In the genomic region with DNA sequence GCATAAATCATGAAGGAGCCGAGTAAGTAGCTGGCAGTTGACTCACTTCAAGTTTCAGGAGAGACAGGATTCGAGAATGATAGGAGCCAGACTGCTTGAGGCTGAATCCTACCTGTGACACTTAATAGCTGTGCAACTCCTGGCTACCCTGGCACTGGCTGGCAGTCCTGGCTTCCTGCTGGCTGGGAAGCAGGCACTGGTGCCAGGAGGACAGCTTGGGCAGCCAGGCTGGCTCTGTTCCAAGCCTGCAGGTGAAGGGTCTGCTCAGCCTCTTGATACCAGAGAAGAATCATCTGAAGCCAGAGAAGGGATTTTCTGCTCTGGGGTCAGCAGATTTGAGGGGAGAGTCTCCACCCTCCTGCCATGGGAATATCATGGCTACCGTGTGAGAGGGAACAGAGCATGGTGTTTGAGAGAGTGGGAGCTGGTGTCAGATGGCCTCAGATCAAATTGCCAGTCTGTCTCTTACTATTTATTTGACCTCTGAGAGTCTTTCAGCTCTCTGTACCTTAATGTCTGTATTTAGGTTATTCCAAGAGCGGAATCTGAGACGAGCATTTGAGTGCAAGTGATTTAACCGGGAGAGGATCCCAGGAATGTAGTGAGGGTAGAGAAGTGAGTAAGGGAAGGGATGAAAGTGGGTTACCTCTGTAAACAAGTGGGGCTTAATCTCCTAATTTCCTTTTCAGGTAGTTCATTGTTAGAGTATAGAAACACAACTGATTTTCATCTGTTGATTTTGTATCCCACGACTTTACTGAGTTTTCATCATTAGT, we compare ENCODE assay signal across 22 cellular contexts. TPM values are rescaled to one million over a fixed set of nuclear protein-coding genes. Genes with fewer than 3 reads are reported as not detected.
DNase-seq lines count a peak whose midpoint lies in the region; TF ChIP-seq lines count a peak whose summit lies in the region.
"Had no signal": no experiment of that assay in that cellular context is flagged by ENCODE, and none has a peak within 500 bp of the region (broad histone marks: within the 10 kb centered on the region; RNA-seq: fewer than 3 reads in every experiment).

No MANE protein-coding gene starts in this region.

- H3K4me1 ChIP-seq in mesendoderm (ENCODE audit: control insufficient read depth, low read depth, low read length) (no peaks in the 10 kb centered on the region), HAP-1 (no peaks in the 10 kb centered on the region)
- H3K4me1 ChIP-seq in CD4-positive, alpha-beta memory T cell (ENCODE audit: insufficient read depth, low read length), result no peaks in the 10 kb centered on the region
- H3K4me1 ChIP-seq: Peyer's patch, tibial nerve had no signal

- POLR2A ChIA-PET in CD4-positive, alpha-beta memory T cell (lab: Charles Lee; ENCODE audit: partially characterized antibody), result interaction anchor here (0.6 kb wide), 1 partner anchor 729 kb away, joined by 3 read pairs; no protein-coding TSS in a partner anchor

- no peaks in the 10 kb centered on the region for H3K79me2 ChIP-seq in mesendoderm (ENCODE audit: control insufficient read depth, insufficient read depth, low read length)

- H2BK120ac ChIP-seq in mesendoderm (ENCODE audit: low read depth, low read length), result no peak overlapping the region

- WGBS in mesendoderm (ENCODE audit: extremely low coverage, insufficient coverage, low lambda C conversion rate), result no CpG with 5 or more reads among the region's 7 CpGs

- H2BK15ac ChIP-seq in mesendoderm (replicated peaks; ENCODE audit: low read depth), result no peak overlapping the region

- peaks cover 0 to 3% of the 10 kb centered on the region in 2 donors for H3K36me3 Mint-ChIP-seq in CD4-positive, alpha-beta memory T cell
- H3K36me3 Mint-ChIP-seq: activated naive CD8-positive, alpha-beta T cell treated with anti-CD3 and anti-CD28 coated beads, Interleukin-2, amount 10 ng/mL, durations not matched to agents 7 days and 5 days had no signal

- in situ Hi-C loops in HAP-1 (cut with MboI; ENCODE audit: low sequenced_read_pairs), result no loop called here

- intact Hi-C loops in CD4-positive, alpha-beta memory T cell (cut with micrococcal nuclease), result no loop called here

- peak; percentile 43 for DNase-seq in DMS79 treated with DMSO at 0.1 percent for 48 hours (lab: John Stamatoyannopoulos, UW)
- peak; percentile 57 for DNase-seq in NCI-H1092 treated with DMSO at 0.1 percent for 48 hours (lab: John Stamatoyannopoulos, UW)
- DNase-seq in mesendoderm, result peak; percentile 58
- no peak for DNase-seq in HAP-1 (ENCODE audit: low spot score in 2 of 2)
- no peak for DNase-seq in activated CD4-positive, CD25-positive, alpha-beta regulatory T cell (lab: John Stamatoyannopoulos, UW)
- no peak for DNase-seq in medulla oblongata (ENCODE audit: extremely low spot score)
- DNase-seq in CD4-positive, alpha-beta memory T cell, result no peak
- DNase-seq: activated CD4-positive, alpha-beta T cell treated with anti-CD3 and anti-CD28 coated beads for 4 hours; activated naive CD8-positive, alpha-beta T cell treated with anti-CD3 and anti-CD28 coated beads, Interleukin-2, amount 10 ng/mL, durations not matched to agents 7 days and 5 days; central memory CD4-positive, alpha-beta T cell; Kasumi-1; naive thymus-derived CD4-positive, alpha-beta T cell; NCI-H2227 treated with DMSO at 0.1 percent for 48 hours; stimulated activated CD4-positive, alpha-beta T cell treated with anti-CD3 and anti-CD28 coated beads, Interleukin-2, amount 100 ng/mL, for 48 hours; T-helper 2 cell had no signal

- no peaks in the 10 kb centered on the region for H3K79me1 ChIP-seq in mesendoderm (ENCODE audit: low read length)

- H3K18ac ChIP-seq in mesendoderm (ENCODE audit: low read length), result no peak overlapping the region

- TF ChIP-seq CTCF in VCaP (conservative IDR thresholded peaks at IDR 0.05), result no peak

- no peak overlapping the region for H3K23ac ChIP-seq in mesendoderm (ENCODE audit: low read length)

- no peak overlapping the region for H3K27ac Mint-ChIP-seq in CD4-positive, alpha-beta memory T cell
- H3K27ac Mint-ChIP-seq: activated naive CD8-positive, alpha-beta T cell treated with anti-CD3 and anti-CD28 coated beads, Interleukin-2, amount 10 ng/mL, durations not matched to agents 7 days and 5 days had no signal

- peak overlapping the region; percentile 56 for H3K27ac ChIP-seq in VCaP
- H3K27ac ChIP-seq in mesendoderm (ENCODE audit: low read depth, low read length), result no peak overlapping the region
- no peak overlapping the region for H3K27ac ChIP-seq in CD4-positive, alpha-beta memory T cell (ENCODE audit: low read depth, low read length)
- H3K27ac ChIP-seq: BLaER1, Peyer's patch, tibial nerve had no signal

- H4K8ac ChIP-seq in mesendoderm (ENCODE audit: low read depth, low read length), result no peak overlapping the region

- no peak overlapping the region for H3K4me3 Mint-ChIP-seq in CD4-positive, alpha-beta memory T cell
- H3K4me3 Mint-ChIP-seq: activated naive CD8-positive, alpha-beta T cell treated with anti-CD3 and anti-CD28 coated beads, Interleukin-2, amount 10 ng/mL, durations not matched to agents 7 days and 5 days; naive thymus-derived CD4-positive, alpha-beta T cell had no signal

- no peak overlapping the region for H3K4ac ChIP-seq in mesendoderm (ENCODE audit: low read depth, low read length)

- H3K36me3 ChIP-seq in mesendoderm (ENCODE audit: control insufficient read depth, insufficient read depth, low read length) (no peaks in the 10 kb centered on the region), HAP-1 (replicated peaks) (no peaks in the 10 kb centered on the region)
- no peaks in the 10 kb centered on the region for H3K36me3 ChIP-seq in CD4-positive, alpha-beta memory T cell (ENCODE audit: insufficient read depth, low read length)
- H3K36me3 ChIP-seq: BLaER1, Peyer's patch, tibial nerve had no signal

- H3K4me2 ChIP-seq in mesendoderm (ENCODE audit: low read length), result no peak overlapping the region
- H3K4me2 ChIP-seq: BLaER1 had no signal

- H3K9me3 Mint-ChIP-seq in CD4-positive, alpha-beta memory T cell, result no peaks in the 10 kb centered on the region
- H3K9me3 Mint-ChIP-seq: activated naive CD8-positive, alpha-beta T cell treated with anti-CD3 and anti-CD28 coated beads, Interleukin-2, amount 10 ng/mL, durations not matched to agents 7 days and 5 days had no signal

- no peak overlapping the region for H2AK5ac ChIP-seq in mesendoderm (ENCODE audit: low read length)

- H4K5ac ChIP-seq in mesendoderm (ENCODE audit: low read length), result no peak overlapping the region

- CTCF ChIA-PET in CD4-positive, alpha-beta memory T cell (lab: Charles Lee; ENCODE audit: partially characterized antibody), result interaction anchor here (0.9 to 15.7 kb wide), 2 partner anchors 9 to 91 kb away, joined by 3 to 427 read pairs; partner anchors contain the start of gene CX3CR1

- no peaks in the 10 kb centered on the region for H3K4me1 Mint-ChIP-seq in CD4-positive, alpha-beta memory T cell
- H3K4me1 Mint-ChIP-seq: activated naive CD8-positive, alpha-beta T cell treated with anti-CD3 and anti-CD28 coated beads, Interleukin-2, amount 10 ng/mL, durations not matched to agents 7 days and 5 days had no signal

- H2BK5ac ChIP-seq in mesendoderm (ENCODE audit: low read length), result no peak overlapping the region

- no peak overlapping the region for H3K9ac ChIP-seq in mesendoderm (ENCODE audit: low read length)
- H3K9ac ChIP-seq: BLaER1 had no signal

- peaks cover 7 to 9% of the 10 kb centered on the region in 2 donors for H3K27me3 Mint-ChIP-seq in CD4-positive, alpha-beta memory T cell

- no peaks in the 10 kb centered on the region for H3K27me3 ChIP-seq in mesendoderm (ENCODE audit: insufficient read depth, low read length, poor library complexity)
- peaks cover 4% of the 10 kb centered on the region; the same call in 1 of the 2 replicates for H3K27me3 ChIP-seq in HAP-1 (ENCODE audit: low read depth)
- H3K27me3 ChIP-seq in CD4-positive, alpha-beta memory T cell (ENCODE audit: insufficient read depth, low read length), result no peaks in the 10 kb centered on the region
- H3K27me3 ChIP-seq: BLaER1, Peyer's patch, tibial nerve had no signal

- H3K4me3 ChIP-seq in mesendoderm (ENCODE audit: low read length) (no peak overlapping the region), HAP-1 (no peak overlapping the region)
- H3K4me3 ChIP-seq in CD4-positive, alpha-beta memory T cell (ENCODE audit: low read length in 2 of 2), result no peak overlapping the region
- H3K4me3 ChIP-seq: BLaER1, GM12878, Peyer's patch, tibial nerve had no signal

- H3K9me3 ChIP-seq in HAP-1, result no peaks in the 10 kb centered on the region
- H3K9me3 ChIP-seq in CD4-positive, alpha-beta memory T cell (ENCODE audit: control insufficient read depth in 1 of 2, low read length in 2 of 2), result no peaks in the 10 kb centered on the region
- H3K9me3 ChIP-seq: BLaER1, Peyer's patch, tibial nerve had no signal

- no peak overlapping the region for H3K56ac ChIP-seq in mesendoderm (ENCODE audit: low read length)

RNA-seq across cellular contexts. Expression of gene XIRP1, which starts 4.5 kb away (rescaled TPM):
- 0.01 TPM for polyA plus RNA-seq in mesendoderm (2013, experiment 1 of 2)
- polyA plus RNA-seq in mesendoderm (2013, experiment 2 of 2), result 0.03 TPM
- total RNA-seq in CD4-positive, alpha-beta memory T cell, result not detected
- under 1 TPM in 1 of 2 donors, not detected in 1; 0.03 TPM for polyA plus RNA-seq in CD4-positive, alpha-beta memory T cell
- total RNA-seq: activated naive CD8-positive, alpha-beta T cell treated with anti-CD3 and anti-CD28 coated beads, Interleukin-2, amount 10 ng/mL, durations not matched to agents 7 days and 5 days; Daoy; renal cortical epithelial cell; tibial nerve had no signal
- polyA plus RNA-seq: naive thymus-derived CD4-positive, alpha-beta T cell had no signal

RNA-seq across cellular contexts. Expression of gene CSRNP1, which starts 43.5 kb away (rescaled TPM):
- 13.7 TPM for polyA plus RNA-seq in mesendoderm (2013, experiment 1 of 2)
- 13.9 TPM for polyA plus RNA-seq in mesendoderm (2013, experiment 2 of 2)
- total RNA-seq in CD4-positive, alpha-beta memory T cell, result 10 to 100 TPM; 14.9 to 15.3 TPM
- polyA plus RNA-seq in CD4-positive, alpha-beta memory T cell, result 10 to 100 TPM; 22.5 to 89.7 TPM

Comparison
In these comparisons a context has a peak if more than half of its experiments do, and no peak if none do; other contexts are left out.
1. DNase-seq: peak in DMS79 treated with DMSO at 0.1 percent for 48 hours (single experiment), NCI-H1092 treated with DMSO at 0.1 percent for 48 hours (single experiment) and mesendoderm (single experiment); none in HAP-1 (0 of 2), activated CD4-positive, CD25-positive, alpha-beta regulatory T cell (0 of 4), medulla oblongata (single experiment) and CD4-positive, alpha-beta memory T cell (0 of 5).